Comparison of ENCODE assay signal across 14 cellular contexts in genomic region chr3:58206406-58207011, GRCh38. TPM values are rescaled to one million over a fixed set of nuclear protein-coding genes. Genes with fewer than 3 reads are reported as not detected.
A peak's percentile ranks its signal among the peaks of the same experiment; 100 is the strongest.
DNase-seq lines count a peak whose midpoint lies in the region; TF ChIP-seq lines count a peak whose summit lies in the region.
"Had no signal": no experiment of that assay in that cellular context is flagged by ENCODE, and none has a peak within 500 bp of the region (broad histone marks: within the 10 kb centered on the region; RNA-seq: fewer than 3 reads in every experiment).

No MANE protein-coding gene starts in this region.

- H3K36me3 ChIP-seq in endodermal cell (ENCODE audit: control insufficient read depth, insufficient read depth, low read length): no peaks in the 10 kb centered on the region
- H3K36me3 ChIP-seq in ovary: no peaks in the 10 kb centered on the region
- H3K36me3 ChIP-seq: BLaER1, prostate gland had no signal

- intact Hi-C loops in ovary (cut with DNase I): no loop called here

- H3K27ac ChIP-seq in RWPE1: peak overlapping the region; percentile 69
- no peak overlapping the region for H3K27ac ChIP-seq in endodermal cell (ENCODE audit: low read depth, low read length)
- H3K27ac ChIP-seq in ovary: no peak overlapping the region
- H3K27ac ChIP-seq: BLaER1, HL-60, prostate gland had no signal

- CTCF ChIA-PET in RWPE1 (lab: Yijun Ruan, JAX): no interaction called here

- WGBS in endodermal cell (ENCODE audit: insufficient coverage in 1 of 2, insufficient read length in 1 of 2), 2 experiments: 92 to 94% methylated on average over 5 of the region's 5 CpGs
- 84 to 89% (median 88%) methylated on average over 5 of the region's 5 CpGs for WGBS in ovary, 3 donors

- H3K4me3 Mint-ChIP-seq in activated T-cell treated with anti-CD3 and anti-CD28 coated beads, Interleukin-2, amount 50 U/mL, for 24 hours: no peak overlapping the region
- H3K4me3 Mint-ChIP-seq in endodermal cell (no peak overlapping the region), nephron progenitor cell (no peak overlapping the region)

- TF ChIP-seq CTCF in RWPE1 (conservative IDR thresholded peaks at IDR 0.05; ENCODE audit: low read depth) (no peak), endodermal cell (conservative IDR thresholded peaks at IDR 0.05) (no peak), ovary (IDR thresholded peaks at IDR 0.05) (no peak), nephron progenitor cell (IDR thresholded peaks at IDR 0.05) (no peak)

- peaks cover 24% of the 10 kb centered on the region for H3K27me3 Mint-ChIP-seq in activated T-cell treated with anti-CD3 and anti-CD28 coated beads, Interleukin-2, amount 50 U/mL, for 24 hours
- H3K27me3 Mint-ChIP-seq in endodermal cell (ENCODE audit: insufficient read depth): peaks cover 6% of the 10 kb centered on the region
- peaks cover 51% of the 10 kb centered on the region for H3K27me3 Mint-ChIP-seq in nephron progenitor cell (ENCODE audit: low read depth, poor library complexity)

- H3K9me3 Mint-ChIP-seq in activated T-cell treated with anti-CD3 and anti-CD28 coated beads, Interleukin-2, amount 50 U/mL, for 24 hours: no peaks in the 10 kb centered on the region
- H3K9me3 Mint-ChIP-seq in endodermal cell (no peaks in the 10 kb centered on the region), nephron progenitor cell (peaks cover 4% of the 10 kb centered on the region)

- H3K4me3 ChIP-seq in endodermal cell (ENCODE audit: low read length): no peak overlapping the region
- H3K4me3 ChIP-seq in ovary: no peak overlapping the region
- H3K4me3 ChIP-seq: BLaER1, prostate gland had no signal

- TF ChIP-seq POLR2A in ovary (IDR thresholded peaks at IDR 0.05): no peak

- no peak for TF ChIP-seq EP300 in ovary (IDR thresholded peaks at IDR 0.05)

- H3K27ac Mint-ChIP-seq in activated T-cell treated with anti-CD3 and anti-CD28 coated beads, Interleukin-2, amount 50 U/mL, for 24 hours: peak overlapping the region; percentile 81
- H3K27ac Mint-ChIP-seq in endodermal cell: no peak overlapping the region
- H3K27ac Mint-ChIP-seq in nephron progenitor cell: no peak overlapping the region

- H3K36me3 Mint-ChIP-seq in activated T-cell treated with anti-CD3 and anti-CD28 coated beads, Interleukin-2, amount 50 U/mL, for 24 hours (ENCODE audit: low read depth): peaks cover 2% of the 10 kb centered on the region
- H3K36me3 Mint-ChIP-seq in endodermal cell (ENCODE audit: low read depth) (no peaks in the 10 kb centered on the region), nephron progenitor cell (ENCODE audit: low read depth) (no peaks in the 10 kb centered on the region)

- H3K4me1 ChIP-seq in endodermal cell (ENCODE audit: control insufficient read depth, insufficient read depth, low read length) (no peaks in the 10 kb centered on the region), ovary (ENCODE audit: insufficient read depth) (no peaks in the 10 kb centered on the region)
- H3K4me1 ChIP-seq: prostate gland had no signal

- no peaks in the 10 kb centered on the region for H3K9me3 ChIP-seq in endodermal cell (ENCODE audit: control insufficient read depth, low read length)
- H3K9me3 ChIP-seq in ovary: no peaks in the 10 kb centered on the region
- H3K9me3 ChIP-seq: prostate gland had no signal

- H3K27me3 ChIP-seq in endodermal cell (ENCODE audit: control insufficient read depth, insufficient read depth, low read length, poor library complexity, severe bottlenecking) (no peaks in the 10 kb centered on the region), ovary (no peaks in the 10 kb centered on the region)
- H3K27me3 ChIP-seq: BLaER1 had no signal

- no peak overlapping the region for H3K9ac ChIP-seq in endodermal cell (ENCODE audit: extremely low read depth, low read length, poor library complexity, severe bottlenecking)
- H3K9ac ChIP-seq: BLaER1 had no signal

- POLR2A ChIA-PET in RWPE1 (lab: Yijun Ruan, JAX; ENCODE audit: low non-redundant PET): no interaction called here

- H3K4me1 Mint-ChIP-seq in activated T-cell treated with anti-CD3 and anti-CD28 coated beads, Interleukin-2, amount 50 U/mL, for 24 hours (ENCODE audit: low read depth): peaks cover 15% of the 10 kb centered on the region
- H3K4me1 Mint-ChIP-seq in endodermal cell: peaks cover 4% of the 10 kb centered on the region
- peaks cover 11% of the 10 kb centered on the region for H3K4me1 Mint-ChIP-seq in nephron progenitor cell

- DNase-seq in activated T-cell treated with anti-CD3 and anti-CD28 coated beads, Interleukin-2, amount 50 U/mL, for 24 hours: peak; percentile 34
- no peak for DNase-seq in activated T-cell treated with anti-CD3 and anti-CD28 coated beads, Interleukin-2, amount 50 U/mL, for 1 hour
- DNase-seq in RWPE1 (ENCODE audit: low spot score): peak; percentile 31
- DNase-seq in endodermal cell: peak; percentile 33
- DNase-seq in stimulated activated CD4-positive, alpha-beta T cell treated with anti-CD3 and anti-CD28 coated beads, TNF-alpha, amount 100 ng/mL, for 48 hours (ENCODE audit: low read depth in 3 of 3): peak in 2 of 3 donors; percentile 14 to 16
- DNase-seq in ovary: no peak
- DNase-seq in NCI-H1417 treated with DMSO at 0.1 percent for 48 hours (lab: John Stamatoyannopoulos, UW): no peak
- DNase-seq in nephron progenitor cell: no peak
- DNase-seq: central memory CD4-positive, alpha-beta T cell; GOT3; NCI-H226 had no signal

RNA-seq across cellular contexts. Expression of gene DNASE1L3, which starts 4.3 kb away (rescaled TPM):
- total RNA-seq in endodermal cell: not detected
- polyA plus RNA-seq in endodermal cell (2013, experiment 1 of 2): not detected
- not detected for polyA plus RNA-seq in endodermal cell (2013, experiment 2 of 2)
- 1 to 10 TPM in 1 of 7 donors, under 1 TPM in 4, not detected in 2; 0.48 to 1.8 (median 0.65) TPM for total RNA-seq in ovary
- polyA plus RNA-seq in ovary: 10 to 100 TPM in 1 of 2 donors, under 1 TPM in 1; 0.61 to 10.3 TPM

RNA-seq across cellular contexts. Expression of gene ABHD6, which starts 31.1 kb away (rescaled TPM):
- total RNA-seq in endodermal cell (1 to 10 TPM; 7.5 to 8.6 TPM), ovary (10 to 100 TPM in 4 of 7 donors, 1 to 10 TPM in 3; 8.2 to 11.3 (median 10.5) TPM)
- 10.7 TPM for polyA plus RNA-seq in endodermal cell (2013, experiment 1 of 2)
- polyA plus RNA-seq in endodermal cell (2013, experiment 2 of 2): 7.8 TPM
- 10 to 100 TPM in 1 of 2 donors, 1 to 10 TPM in 1; 4.8 to 36.6 TPM for polyA plus RNA-seq in ovary

Comparison
In these comparisons a context has a peak if more than half of its experiments do, and no peak if none do; other contexts are left out.
1. DNase-seq: peak in activated T-cell treated with anti-CD3 and anti-CD28 coated beads, Interleukin-2, amount 50 U/mL, for 24 hours (single experiment), RWPE1 (single experiment), endodermal cell (single experiment) and stimulated activated CD4-positive, alpha-beta T cell treated with anti-CD3 and anti-CD28 coated beads, TNF-alpha, amount 100 ng/mL, for 48 hours (2 of 3); none in activated T-cell treated with anti-CD3 and anti-CD28 coated beads, Interleukin-2, amount 50 U/mL, for 1 hour (single experiment), ovary (0 of 5), NCI-H1417 treated with DMSO at 0.1 percent for 48 hours (single experiment) and nephron progenitor cell (single experiment).